ENCODE assay signal across 14 cellular contexts in the genomic region with DNA sequence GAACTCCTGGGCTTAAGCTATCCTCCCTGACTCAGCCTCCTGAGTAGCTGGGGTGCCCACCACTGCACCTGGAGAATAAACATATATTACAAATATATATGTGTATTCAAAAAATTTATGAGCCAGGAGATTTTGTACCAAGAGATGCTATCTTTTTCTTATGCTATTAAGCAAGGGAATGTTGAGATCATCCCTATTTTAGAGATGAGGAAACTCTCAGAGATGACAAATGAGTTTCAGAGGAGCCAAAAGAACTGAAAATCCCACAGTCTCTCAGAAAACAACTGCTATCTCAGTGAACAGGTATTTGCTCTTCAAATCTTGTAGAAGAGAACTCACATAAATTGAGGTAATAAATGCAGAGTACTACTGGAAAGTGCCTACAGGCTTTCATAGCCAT. TPM values are rescaled to one million over a fixed set of nuclear protein-coding genes. Genes with fewer than 3 reads are reported as not detected.
A peak's percentile ranks its signal among the peaks of the same experiment; 100 is the strongest.
DNase-seq lines count a peak whose midpoint lies in the region; ATAC-seq and TF ChIP-seq lines count a peak whose summit lies in the region.
"Had no signal": no experiment of that assay in that cellular context is flagged by ENCODE, and none has a peak within 500 bp of the region (broad histone marks: within the 10 kb centered on the region; RNA-seq: fewer than 3 reads in every experiment).

No MANE protein-coding gene starts in this region.

- no peak overlapping the region for H3K4me3 ChIP-seq in Peyer's patch
- H3K4me3 ChIP-seq in esophagus squamous epithelium, result peak overlapping the region in 1 of 4 donors; percentile 31
- H3K4me3 ChIP-seq in mucosa of stomach (ENCODE audit: low read length), result no peak overlapping the region
- H3K4me3 ChIP-seq in tibial nerve, result no peak overlapping the region

- H3K36me3 ChIP-seq in Peyer's patch (peaks cover 0 to 18% (median 0%) of the 10 kb centered on the region in 3 donors), esophagus squamous epithelium (peaks cover 0 to 60% (median 0%) of the 10 kb centered on the region in 3 donors), mucosa of stomach (ENCODE audit: control insufficient read depth, insufficient read depth, low read length) (no peaks in the 10 kb centered on the region), tibial nerve (peaks cover 0 to 65% (median 0%) of the 10 kb centered on the region in 3 donors)

- DNase-seq in Peyer's patch, result no peak
- DNase-seq in esophagus squamous epithelium (lab: John Stamatoyannopoulos, UW), result no peak
- DNase-seq in tibial nerve (ENCODE audit: low spot score in 2 of 2), result no peak
- DNase-seq in MV-4-11 (lab: John Stamatoyannopoulos, UW), result no peak
- DNase-seq in HK-2 (ENCODE audit: unreplicated experiment), result no peak
- no peak for DNase-seq in NCI-H446 (lab: John Stamatoyannopoulos, UW)
- DNase-seq: activated CD4-positive, alpha-beta T cell treated with anti-CD3 and anti-CD28 coated beads, Interleukin-2, amount 10 ng/mL, durations not matched to agents 24 days and 14 days; activated naive CD8-positive, alpha-beta T cell treated with anti-CD3 and anti-CD28 coated beads, Interleukin-2, amount 10 ng/mL, durations not matched to agents 7 days and 5 days; DMS153; Kasumi-1; NCI-H510A had no signal

- H3K4me1 ChIP-seq in Peyer's patch (no peaks in the 10 kb centered on the region), esophagus squamous epithelium (peaks cover 0 to 9% (median 6%) of the 10 kb centered on the region in 3 donors), mucosa of stomach (ENCODE audit: control insufficient read depth, insufficient read depth, low read length) (peaks cover 5% of the 10 kb centered on the region), tibial nerve (peaks cover 0 to 5% (median 2%) of the 10 kb centered on the region in 4 donors)
- H3K4me1 ChIP-seq: foreskin keratinocyte had no signal

- intact Hi-C loops in esophagus squamous epithelium (cut with DNase I), result no loop called here

- H3K27me3 ChIP-seq in Peyer's patch, result no peaks in the 10 kb centered on the region
- no peaks in the 10 kb centered on the region for H3K27me3 ChIP-seq in esophagus squamous epithelium
- H3K27me3 ChIP-seq in mucosa of stomach (ENCODE audit: control insufficient read depth, insufficient read depth, low read length), result no peaks in the 10 kb centered on the region
- no peaks in the 10 kb centered on the region for H3K27me3 ChIP-seq in tibial nerve
- H3K27me3 ChIP-seq: foreskin keratinocyte had no signal

- H3K27ac ChIP-seq in Peyer's patch, result peak overlapping the region in 3 of 4 donors; percentile 57 to 71 (median 69)
- H3K27ac ChIP-seq in esophagus squamous epithelium, result peak overlapping the region; percentile 57 to 82 (median 78)
- peak overlapping the region in 3 of 4 donors; percentile 55 to 83 (median 78) for H3K27ac ChIP-seq in tibial nerve
- H3K27ac ChIP-seq: foreskin keratinocyte had no signal

- no peak for TF ChIP-seq EP300 in tibial nerve (IDR thresholded peaks at IDR 0.05)

- TF ChIP-seq CTCF in Peyer's patch (IDR thresholded peaks at IDR 0.05), result no peak
- TF ChIP-seq CTCF in esophagus squamous epithelium (IDR thresholded peaks at IDR 0.05), result no peak
- TF ChIP-seq CTCF in tibial nerve (IDR thresholded peaks at IDR 0.05), result no peak

- H3K9ac ChIP-seq in mucosa of stomach (ENCODE audit: low read length), result peak overlapping the region; percentile 67

- no peak for TF ChIP-seq POLR2A in Peyer's patch (IDR thresholded peaks at IDR 0.05)
- no peak for TF ChIP-seq POLR2A in esophagus squamous epithelium (IDR thresholded peaks at IDR 0.05)
- TF ChIP-seq POLR2A in tibial nerve (IDR thresholded peaks at IDR 0.05), result no peak

- no peaks in the 10 kb centered on the region for H3K9me3 ChIP-seq in Peyer's patch
- no peaks in the 10 kb centered on the region for H3K9me3 ChIP-seq in esophagus squamous epithelium
- H3K9me3 ChIP-seq in mucosa of stomach (ENCODE audit: control insufficient read depth, low read length), result no peaks in the 10 kb centered on the region
- peaks cover 0 to 3% (median 0%) of the 10 kb centered on the region in 4 donors for H3K9me3 ChIP-seq in tibial nerve

- no peak for ATAC-seq in HG03460 (IDR thresholded peaks at IDR 0.05; ENCODE audit: unreplicated experiment)
- ATAC-seq: foreskin keratinocyte had no signal

RNA-seq across cellular contexts. Expression of gene ANAPC16, which starts 29.6 kb away (rescaled TPM):
- total RNA-seq in Peyer's patch (10 to 100 TPM; 55.0 to 73.4 (median 60.6) TPM), esophagus squamous epithelium (100 to 1,000 TPM in 1 of 4 donors, 10 to 100 TPM in 3; 34.2 to 104 (median 58.1) TPM), tibial nerve (10 to 100 TPM; 52.6 to 72.3 (median 61.9) TPM)

RNA-seq across cellular contexts. Expression of gene ASCC1, which starts 29.9 kb away (rescaled TPM):
- total RNA-seq in Peyer's patch (10 to 100 TPM in 3 of 4 donors, 1 to 10 TPM in 1; 9.7 to 48.7 (median 21.5) TPM), esophagus squamous epithelium (10 to 100 TPM; 18.7 to 28.4 (median 24.7) TPM), tibial nerve (10 to 100 TPM; 34.2 to 85.7 (median 54.2) TPM)
